In the genomic region with DNA sequence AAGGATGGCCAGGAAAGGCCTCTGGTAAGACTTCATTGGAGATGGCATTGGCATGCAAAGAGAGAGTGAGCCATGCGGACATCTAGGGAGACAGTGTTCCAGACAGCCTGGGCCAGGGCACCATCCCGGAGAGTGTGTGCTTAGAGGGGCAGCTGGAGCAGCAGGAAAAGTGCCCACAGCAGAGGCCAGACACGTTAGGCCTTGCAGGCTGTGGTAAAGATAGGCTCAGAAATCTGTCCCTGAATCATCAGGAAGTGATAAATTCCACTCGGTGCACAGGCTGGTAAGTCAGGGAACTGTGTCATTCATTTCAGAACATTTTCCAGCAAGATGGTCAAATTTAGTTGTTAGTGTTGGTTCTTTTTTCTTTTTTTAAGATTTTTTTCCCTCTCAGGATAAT, we compare ENCODE assay signal across 16 cellular contexts. TPM values are rescaled to one million over a fixed set of nuclear protein-coding genes. Genes with fewer than 3 reads are reported as not detected.
DNase-seq lines count a peak whose midpoint lies in the region; ATAC-seq and TF ChIP-seq lines count a peak whose summit lies in the region.
"Had no signal": no experiment of that assay in that cellular context is flagged by ENCODE, and none has a peak within 500 bp of the region (broad histone marks: within the 10 kb centered on the region; RNA-seq: fewer than 3 reads in every experiment).

No MANE protein-coding gene starts in this region.

- H3K36me3 ChIP-seq in osteoblast (ENCODE audit: insufficient read depth, low read length) (no peaks in the 10 kb centered on the region), Peyer's patch (no peaks in the 10 kb centered on the region)

- no peaks in the 10 kb centered on the region for H4K20me1 ChIP-seq in osteoblast (ENCODE audit: insufficient read depth, low read length)

- H3K4me3 ChIP-seq in fibroblast of villous mesenchyme (ENCODE audit: low read depth, low read length) = no peak overlapping the region
- no peak overlapping the region for H3K4me3 ChIP-seq in osteoblast (ENCODE audit: insufficient read depth, low read length)
- no peak overlapping the region for H3K4me3 ChIP-seq in Peyer's patch
- H3K4me3 ChIP-seq: skin epidermis had no signal

- H3K4me2 ChIP-seq in osteoblast (ENCODE audit: insufficient read depth, low read length) = peak overlapping the region; percentile 41

- H3K27me3 ChIP-seq in osteoblast (ENCODE audit: insufficient read depth, low read length) (no peaks in the 10 kb centered on the region), Peyer's patch (no peaks in the 10 kb centered on the region)

- H3K79me2 ChIP-seq in osteoblast (ENCODE audit: insufficient read depth, low read length) = no peaks in the 10 kb centered on the region

- no peaks in the 10 kb centered on the region for H3K9me3 ChIP-seq in osteoblast (ENCODE audit: low read depth, low read length)
- H3K9me3 ChIP-seq in Peyer's patch = no peaks in the 10 kb centered on the region

- peak; percentile 74 for DNase-seq in HCEC 1CT
- peak; percentile 20 for DNase-seq in fibroblast of villous mesenchyme (ENCODE audit: low read depth)
- no peak for DNase-seq in osteoblast (ENCODE audit: insufficient read length, low spot score, missing footprints)
- DNase-seq in Peyer's patch = no peak
- DNase-seq in NCI-H2107 (lab: John Stamatoyannopoulos, UW) = no peak
- DNase-seq in GM10266 (ENCODE audit: extremely low spot score) = no peak
- DNase-seq: activated CD4-positive, CD25-positive, alpha-beta regulatory T cell treated with anti-CD3 and anti-CD28 coated beads, Interleukin-2, amount 50 U/mL, for 72 hours; activated naive CD8-positive, alpha-beta T cell treated with anti-CD3 and anti-CD28 coated beads, Interleukin-2, amount 10 ng/mL, durations not matched to agents 7 days and 5 days; activated T-cell treated with anti-CD3 and anti-CD28 coated beads for 4 hours; CD8-positive, alpha-beta T cell; glutamatergic neuron; left colon; stimulated activated naive CD8-positive, alpha-beta T cell treated with anti-CD3 and anti-CD28 coated beads, Interleukin-15, amount 100 ng/mL, for 72 hours had no signal

- peak overlapping the region; percentile 60 for H2AFZ ChIP-seq in osteoblast (ENCODE audit: low read length)

- H3K4me1 ChIP-seq in osteoblast (ENCODE audit: insufficient read depth, low read length) = peaks cover 30% of the 10 kb centered on the region
- H3K4me1 ChIP-seq in Peyer's patch = no peaks in the 10 kb centered on the region

- peak overlapping the region; percentile 34; the same call in 1 of the 2 replicates for H3K27ac ChIP-seq in VCaP
- H3K27ac ChIP-seq in osteoblast (ENCODE audit: low read depth, low read length) = peak overlapping the region; percentile 92
- H3K27ac ChIP-seq in Peyer's patch = no peak overlapping the region

- TF ChIP-seq CTCF in VCaP (conservative IDR thresholded peaks at IDR 0.05) = no peak
- TF ChIP-seq CTCF in fibroblast of villous mesenchyme (IDR thresholded peaks at IDR 0.05; ENCODE audit: insufficient read depth, low read depth, low read length) = no peak
- TF ChIP-seq CTCF in osteoblast (IDR thresholded peaks at IDR 0.05; ENCODE audit: extremely low read depth, low read depth, low read length) = no peak
- TF ChIP-seq CTCF in Peyer's patch (IDR thresholded peaks at IDR 0.05) = no peak
- no peak for TF ChIP-seq CTCF in GM10266 (IDR thresholded peaks at IDR 0.05; ENCODE audit: control insufficient read depth, insufficient read depth, low read depth, missing control alignments)

- ATAC-seq in GM18861 (IDR thresholded peaks at IDR 0.05; ENCODE audit: unreplicated experiment) = no peak
- ATAC-seq: CD8-positive, alpha-beta T cell; left colon; stimulated activated naive CD8-positive, alpha-beta T cell treated with anti-CD3 and anti-CD28 coated beads, Interleukin-15, amount 100 ng/mL, for 72 hours had no signal

- TF ChIP-seq POLR2A in Peyer's patch (IDR thresholded peaks at IDR 0.05) = no peak

RNA-seq across cellular contexts. Expression of a gene that starts 8.8 kb away (rescaled TPM):
- total RNA-seq in fibroblast of villous mesenchyme = under 0.01 TPM in 2 replicates
- total RNA-seq in osteoblast = 4.0 and 4.1 TPM in 2 replicates
- total RNA-seq in Peyer's patch = 10 to 100 TPM in 2 of 4 donors, 1 to 10 TPM in 2; 4.4 to 47.9 (median 11.6) TPM
- total RNA-seq: activated naive CD8-positive, alpha-beta T cell treated with anti-CD3 and anti-CD28 coated beads, Interleukin-2, amount 10 ng/mL, durations not matched to agents 7 days and 5 days had no signal

Comparison
In these comparisons a context has a peak if more than half of its experiments do, and no peak if none do; other contexts are left out.
1. DNase-seq: peak in HCEC 1CT (single experiment) and fibroblast of villous mesenchyme (single experiment); none in osteoblast (single experiment), Peyer's patch (0 of 3), NCI-H2107 (single experiment) and GM10266 (single experiment).
2. H3K27ac ChIP-seq: peak in VCaP (single experiment) and osteoblast (single experiment); none in Peyer's patch (0 of 4).